1 cellular context compared by ENCODE assay signal in genomic region chr4:2833671-2834000, GRCh38.
TF ChIP-seq lines count a peak whose summit lies in the region.

No MANE protein-coding gene starts in this region.

TF ChIP-seq in HepG2, 621 proteins besides CTCF, POLR2A, EP300 and RAD21:
- TF ChIP-seq NFKBIZ (CRISPR knock-in tag; IDR thresholded peaks at IDR 0.05) (no peak), BATF2 (CRISPR knock-in tag; IDR thresholded peaks at IDR 0.05) (no peak), ELF1 (CRISPR knock-in tag; IDR thresholded peaks at IDR 0.05) (no peak), GLMP (CRISPR knock-in tag; IDR thresholded peaks at IDR 0.05; ENCODE audit: borderline replicate concordance) (no peak), MAX (IDR thresholded peaks at IDR 0.05) (no peak), ZNF589 (CRISPR knock-in tag; conservative IDR thresholded peaks at IDR 0.05) (no peak), PCBP1 (IDR thresholded peaks at IDR 0.05; ENCODE audit: borderline replicate concordance, low read depth, low read length) (no peak), ERF (CRISPR knock-in tag; IDR thresholded peaks at IDR 0.05) (no peak), CERS6 (CRISPR knock-in tag; IDR thresholded peaks at IDR 0.05) (no peak), GABPA (IDR thresholded peaks at IDR 0.05; ENCODE audit: low read depth, low read length) (no peak), GABPA (CRISPR knock-in tag; IDR thresholded peaks at IDR 0.05; ENCODE audit: low read depth) (no peak), ZFP41 (CRISPR knock-in tag; IDR thresholded peaks at IDR 0.05; ENCODE audit: borderline replicate concordance) (no peak), ZNF75D (CRISPR knock-in tag; IDR thresholded peaks at IDR 0.05; ENCODE audit: borderline replicate concordance) (no peak)
